In the genomic region with DNA sequence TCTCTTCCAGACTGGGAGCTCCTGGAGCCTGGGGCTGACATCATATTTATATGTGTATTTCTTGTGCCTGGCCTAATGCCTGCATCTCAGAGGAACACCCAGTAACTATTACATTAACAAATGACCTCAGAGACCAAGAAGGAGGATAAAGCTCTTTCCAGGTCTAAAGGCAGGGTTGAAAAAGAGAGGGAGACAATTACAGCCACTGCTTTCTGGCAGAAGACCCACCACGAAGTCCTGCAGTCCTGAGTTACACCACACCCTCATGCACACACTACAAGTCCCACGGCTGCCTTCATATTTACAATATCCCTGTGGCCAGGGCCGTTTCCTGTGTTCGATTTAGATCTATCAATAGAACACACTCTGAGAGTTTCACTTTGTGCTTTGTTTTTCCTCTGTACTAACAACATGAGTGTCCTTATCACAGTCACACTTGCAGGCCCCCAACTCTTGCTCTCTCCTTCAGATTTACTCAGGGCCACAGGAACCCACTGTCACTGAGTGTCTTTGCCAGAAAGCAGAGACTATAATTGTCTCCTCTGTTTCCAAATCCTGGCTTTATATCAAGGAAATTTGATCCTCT, we compare ENCODE assay signal across 9 cellular contexts.
DNase-seq lines count a peak whose midpoint lies in the region; ATAC-seq and TF ChIP-seq lines count a peak whose summit lies in the region.
"Had no signal": no experiment of that assay in that cellular context is flagged by ENCODE, and none has a peak within 500 bp of the region (broad histone marks: within the 10 kb centered on the region; RNA-seq: fewer than 3 reads in every experiment).

No MANE protein-coding gene starts in this region.

- intact Hi-C loops in PC-9 (cut with micrococcal nuclease; ENCODE audit: unreplicated experiment): no loop called here

- peak; percentile 93 for ATAC-seq in activated CD8-positive, alpha-beta T cell treated with anti-CD3 and anti-CD28 coated beads, Interleukin-2, amount 10 ng/mL, durations not matched to agents 7 days and 5 days
- ATAC-seq: HCT116 had no signal

- POLR2A ChIA-PET in activated CD8-positive, alpha-beta T cell treated with anti-CD3 and anti-CD28 coated beads, Interleukin-2, amount 10 ng/mL, durations not matched to agents 7 days and 5 days (lab: Charles Lee): no interaction called here
- POLR2A ChIA-PET in PC-9 (lab: Charles Lee; ENCODE audit: unreplicated experiment): no interaction called here

- peak overlapping the region; percentile 17 for H3K4me3 ChIP-seq in Loucy (ENCODE audit: low read length, poor library complexity, severe bottlenecking)
- no peak overlapping the region for H3K4me3 ChIP-seq in mucosa of stomach (ENCODE audit: low read length)
- no peak overlapping the region for H3K4me3 ChIP-seq in PC-9
- H3K4me3 ChIP-seq in BE2C (ENCODE audit: low read depth, low read length): no peak overlapping the region

- no peaks in the 10 kb centered on the region for H3K36me3 ChIP-seq in Loucy (ENCODE audit: insufficient read depth, low read length)
- H3K36me3 ChIP-seq in mucosa of stomach (ENCODE audit: control insufficient read depth, insufficient read depth, low read length): no peaks in the 10 kb centered on the region
- H3K36me3 ChIP-seq in PC-9 (ENCODE audit: low read depth): no peaks in the 10 kb centered on the region
- no peaks in the 10 kb centered on the region for H3K36me3 ChIP-seq in BE2C

- H3K4me3 Mint-ChIP-seq in activated CD8-positive, alpha-beta T cell treated with anti-CD3 and anti-CD28 coated beads, Interleukin-2, amount 10 ng/mL, durations not matched to agents 7 days and 5 days: peak overlapping the region; percentile 44

- H3K4me1 ChIP-seq in Loucy (ENCODE audit: insufficient read depth, low read length, poor library complexity, severe bottlenecking): peaks cover 31% of the 10 kb centered on the region
- H3K4me1 ChIP-seq in mucosa of stomach (ENCODE audit: control insufficient read depth, insufficient read depth, low read length): peaks cover 27% of the 10 kb centered on the region
- H3K4me1 ChIP-seq in PC-9 (replicated peaks; ENCODE audit: insufficient read depth): no peaks in the 10 kb centered on the region
- peaks cover 12% of the 10 kb centered on the region; the same call in 1 of the 2 replicates for H3K4me1 ChIP-seq in BE2C

- H3K27me3 ChIP-seq in Loucy (ENCODE audit: insufficient read depth, low read length, poor library complexity, severe bottlenecking) (no peaks in the 10 kb centered on the region), mucosa of stomach (ENCODE audit: control insufficient read depth, insufficient read depth, low read length) (no peaks in the 10 kb centered on the region), PC-9 (ENCODE audit: insufficient read depth, low read depth) (no peaks in the 10 kb centered on the region), BE2C (no peaks in the 10 kb centered on the region)

- H3K36me3 Mint-ChIP-seq in activated CD8-positive, alpha-beta T cell treated with anti-CD3 and anti-CD28 coated beads, Interleukin-2, amount 10 ng/mL, durations not matched to agents 7 days and 5 days (ENCODE audit: low read depth): no peaks in the 10 kb centered on the region

- no peaks in the 10 kb centered on the region for H3K27me3 Mint-ChIP-seq in activated CD8-positive, alpha-beta T cell treated with anti-CD3 and anti-CD28 coated beads, Interleukin-2, amount 10 ng/mL, durations not matched to agents 7 days and 5 days (ENCODE audit: low read depth)

- peak overlapping the region; percentile 85 for H3K27ac Mint-ChIP-seq in activated CD8-positive, alpha-beta T cell treated with anti-CD3 and anti-CD28 coated beads, Interleukin-2, amount 10 ng/mL, durations not matched to agents 7 days and 5 days

- no peaks in the 10 kb centered on the region for H3F3A ChIP-seq in Loucy (ENCODE audit: low read depth)
- H3F3A ChIP-seq in PC-9 (ENCODE audit: insufficient read depth, low read depth): no peaks in the 10 kb centered on the region

- no peaks in the 10 kb centered on the region for H3K9me3 ChIP-seq in Loucy (ENCODE audit: insufficient read depth, low read depth, low read length)
- H3K9me3 ChIP-seq in mucosa of stomach (ENCODE audit: control insufficient read depth, low read length): no peaks in the 10 kb centered on the region
- no peaks in the 10 kb centered on the region for H3K9me3 ChIP-seq in PC-9 (ENCODE audit: insufficient read depth, low read depth)
- H3K9me3 ChIP-seq in BE2C: no peaks in the 10 kb centered on the region

- H2AFZ ChIP-seq in Loucy (ENCODE audit: low read length) (peak overlapping the region; percentile 5; the same call in 1 of the 2 replicates), PC-9 (no peak overlapping the region)

- peak overlapping the region; percentile 42 for H3K9ac ChIP-seq in Loucy (ENCODE audit: low read depth, low read length, poor library complexity, severe bottlenecking)
- peak overlapping the region; percentile 1 for H3K9ac ChIP-seq in mucosa of stomach (ENCODE audit: low read length)

- DNase-seq in DMS153 treated with DMSO at 0.1 percent for 48 hours (lab: John Stamatoyannopoulos, UW; ENCODE audit: unreplicated experiment) (peak; percentile 45), GM20000 (ENCODE audit: low spot score) (peak; percentile 20), PC-9 (no peak), BE2C (no peak), nucleus accumbens (lab: John Stamatoyannopoulos, UW) (no peak)
- DNase-seq in activated CD8-positive, alpha-beta T cell treated with anti-CD3 and anti-CD28 coated beads, Interleukin-2, amount 10 ng/mL, durations not matched to agents 7 days and 5 days: peak; percentile 56

- BruUV-seq in PC-9 (replicated peaks; lab: Mats Ljungman, UMichigan): no TSS peak

- no peaks in the 10 kb centered on the region for H3K9me2 ChIP-seq in Loucy (replicated peaks; ENCODE audit: low read depth, low read length)
- no peaks in the 10 kb centered on the region for H3K9me2 ChIP-seq in PC-9 (ENCODE audit: insufficient read depth)

- H4K20me1 ChIP-seq in Loucy (ENCODE audit: insufficient read depth, low read length, poor library complexity, severe bottlenecking) (no peaks in the 10 kb centered on the region), PC-9 (ENCODE audit: insufficient read depth) (no peaks in the 10 kb centered on the region)

- H3K79me2 ChIP-seq in Loucy (ENCODE audit: insufficient read depth, low read length) (no peaks in the 10 kb centered on the region), PC-9 (ENCODE audit: low read depth) (no peaks in the 10 kb centered on the region)

- TF ChIP-seq CTCF in GM20000 (IDR thresholded peaks at IDR 0.05; ENCODE audit: extremely low read depth, missing control alignments): no peak
- TF ChIP-seq CTCF in Loucy (conservative IDR thresholded peaks at IDR 0.05; ENCODE audit: low read length): no peak
- TF ChIP-seq CTCF in PC-9 (conservative IDR thresholded peaks at IDR 0.05): no peak
- TF ChIP-seq CTCF in BE2C (IDR thresholded peaks at IDR 0.05; ENCODE audit: low read depth, low read length): no peak

- CTCF ChIA-PET in activated CD8-positive, alpha-beta T cell treated with anti-CD3 and anti-CD28 coated beads, Interleukin-2, amount 10 ng/mL, durations not matched to agents 7 days and 5 days (lab: Charles Lee): no interaction called here
- CTCF ChIA-PET in PC-9 (lab: Charles Lee): no interaction called here

- peaks cover 29% of the 10 kb centered on the region for H3K4me1 Mint-ChIP-seq in activated CD8-positive, alpha-beta T cell treated with anti-CD3 and anti-CD28 coated beads, Interleukin-2, amount 10 ng/mL, durations not matched to agents 7 days and 5 days (ENCODE audit: low read depth)

- no peaks in the 10 kb centered on the region for H3K9me3 Mint-ChIP-seq in activated CD8-positive, alpha-beta T cell treated with anti-CD3 and anti-CD28 coated beads, Interleukin-2, amount 10 ng/mL, durations not matched to agents 7 days and 5 days (ENCODE audit: insufficient read depth)

- no peak overlapping the region for H3K27ac ChIP-seq in PC-9

- peak overlapping the region; percentile 57 for H3K4me2 ChIP-seq in Loucy (ENCODE audit: low read depth, low read length, poor library complexity, severe bottlenecking)
- no peak overlapping the region for H3K4me2 ChIP-seq in PC-9

Comparison
In these comparisons a context has a peak if more than half of its experiments do, and no peak if none do; other contexts are left out.
1. DNase-seq: peak in DMS153 treated with DMSO at 0.1 percent for 48 hours (single experiment), GM20000 (single experiment) and activated CD8-positive, alpha-beta T cell treated with anti-CD3 and anti-CD28 coated beads, Interleukin-2, amount 10 ng/mL, durations not matched to agents 7 days and 5 days (single experiment); none in PC-9 (0 of 2), BE2C (single experiment) and nucleus accumbens (0 of 56).